Comparison of ENCODE assay signal across 1 cellular context in the genomic region with DNA sequence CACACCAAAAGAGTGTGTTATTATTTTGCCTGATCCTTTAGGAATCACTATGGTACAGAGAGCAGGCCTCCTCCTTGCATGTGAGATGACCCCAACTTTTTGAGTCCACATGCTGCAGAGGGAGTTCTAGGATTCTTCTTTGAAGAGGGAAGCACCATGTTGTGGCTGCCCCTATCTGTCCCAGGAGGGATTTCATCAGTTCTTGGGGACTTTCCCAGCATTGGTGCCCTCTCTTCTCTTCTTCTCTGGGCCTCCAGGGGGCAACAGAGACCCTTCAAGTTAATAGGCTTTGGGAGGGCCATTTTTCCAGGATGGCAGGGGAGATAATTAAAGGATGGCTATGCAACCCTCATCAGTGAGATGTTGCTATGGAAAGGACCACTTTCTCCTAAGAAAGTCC.
TF ChIP-seq lines count a peak whose summit lies in the region.

No MANE protein-coding gene starts in this region.

TF ChIP-seq in A549, 52 proteins besides CTCF, POLR2A, EP300 and RAD21 (continued from another document):
- TF ChIP-seq, protein P1, sequence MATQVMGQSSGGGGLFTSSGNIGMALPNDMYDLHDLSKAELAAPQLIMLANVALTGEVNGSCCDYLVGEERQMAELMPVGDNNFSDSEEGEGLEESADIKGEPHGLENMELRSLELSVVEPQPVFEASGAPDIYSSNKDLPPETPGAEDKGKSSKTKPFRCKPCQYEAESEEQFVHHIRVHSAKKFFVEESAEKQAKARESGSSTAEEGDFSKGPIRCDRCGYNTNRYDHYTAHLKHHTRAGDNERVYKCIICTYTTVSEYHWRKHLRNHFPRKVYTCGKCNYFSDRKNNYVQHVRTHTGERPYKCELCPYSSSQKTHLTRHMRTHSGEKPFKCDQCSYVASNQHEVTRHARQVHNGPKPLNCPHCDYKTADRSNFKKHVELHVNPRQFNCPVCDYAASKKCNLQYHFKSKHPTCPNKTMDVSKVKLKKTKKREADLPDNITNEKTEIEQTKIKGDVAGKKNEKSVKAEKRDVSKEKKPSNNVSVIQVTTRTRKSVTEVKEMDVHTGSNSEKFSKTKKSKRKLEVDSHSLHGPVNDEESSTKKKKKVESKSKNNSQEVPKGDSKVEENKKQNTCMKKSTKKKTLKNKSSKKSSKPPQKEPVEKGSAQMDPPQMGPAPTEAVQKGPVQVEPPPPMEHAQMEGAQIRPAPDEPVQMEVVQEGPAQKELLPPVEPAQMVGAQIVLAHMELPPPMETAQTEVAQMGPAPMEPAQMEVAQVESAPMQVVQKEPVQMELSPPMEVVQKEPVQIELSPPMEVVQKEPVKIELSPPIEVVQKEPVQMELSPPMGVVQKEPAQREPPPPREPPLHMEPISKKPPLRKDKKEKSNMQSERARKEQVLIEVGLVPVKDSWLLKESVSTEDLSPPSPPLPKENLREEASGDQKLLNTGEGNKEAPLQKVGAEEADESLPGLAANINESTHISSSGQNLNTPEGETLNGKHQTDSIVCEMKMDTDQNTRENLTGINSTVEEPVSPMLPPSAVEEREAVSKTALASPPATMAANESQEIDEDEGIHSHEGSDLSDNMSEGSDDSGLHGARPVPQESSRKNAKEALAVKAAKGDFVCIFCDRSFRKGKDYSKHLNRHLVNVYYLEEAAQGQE (IDR thresholded peaks at IDR 0.05): no peak
- TF ChIP-seq MYC (IDR thresholded peaks at IDR 0.05; ENCODE audit: borderline replicate concordance, low read length): no peak
- TF ChIP-seq, protein P2, sequence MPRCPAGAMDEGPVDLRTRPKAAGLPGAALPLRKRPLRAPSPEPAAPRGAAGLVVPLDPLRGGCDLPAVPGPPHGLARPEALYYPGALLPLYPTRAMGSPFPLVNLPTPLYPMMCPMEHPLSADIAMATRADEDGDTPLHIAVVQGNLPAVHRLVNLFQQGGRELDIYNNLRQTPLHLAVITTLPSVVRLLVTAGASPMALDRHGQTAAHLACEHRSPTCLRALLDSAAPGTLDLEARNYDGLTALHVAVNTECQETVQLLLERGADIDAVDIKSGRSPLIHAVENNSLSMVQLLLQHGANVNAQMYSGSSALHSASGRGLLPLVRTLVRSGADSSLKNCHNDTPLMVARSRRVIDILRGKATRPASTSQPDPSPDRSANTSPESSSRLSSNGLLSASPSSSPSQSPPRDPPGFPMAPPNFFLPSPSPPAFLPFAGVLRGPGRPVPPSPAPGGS (IDR thresholded peaks at IDR 0.05): no peak
- TF ChIP-seq, protein P3, sequence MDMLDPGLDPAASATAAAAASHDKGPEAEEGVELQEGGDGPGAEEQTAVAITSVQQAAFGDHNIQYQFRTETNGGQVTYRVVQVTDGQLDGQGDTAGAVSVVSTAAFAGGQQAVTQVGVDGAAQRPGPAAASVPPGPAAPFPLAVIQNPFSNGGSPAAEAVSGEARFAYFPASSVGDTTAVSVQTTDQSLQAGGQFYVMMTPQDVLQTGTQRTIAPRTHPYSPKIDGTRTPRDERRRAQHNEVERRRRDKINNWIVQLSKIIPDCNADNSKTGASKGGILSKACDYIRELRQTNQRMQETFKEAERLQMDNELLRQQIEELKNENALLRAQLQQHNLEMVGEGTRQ (IDR thresholded peaks at IDR 0.05): no peak
- TF ChIP-seq POLR2AphosphoS2 (conservative IDR thresholded peaks at IDR 0.05; ENCODE audit: low read length): no peak
- TF ChIP-seq RNF2 (IDR thresholded peaks at IDR 0.05; ENCODE audit: borderline replicate concordance, low read depth): no peak
- TF ChIP-seq CHD2 (IDR thresholded peaks at IDR 0.05; ENCODE audit: low read length, partially characterized antibody): no peak
- TF ChIP-seq, protein P4, sequence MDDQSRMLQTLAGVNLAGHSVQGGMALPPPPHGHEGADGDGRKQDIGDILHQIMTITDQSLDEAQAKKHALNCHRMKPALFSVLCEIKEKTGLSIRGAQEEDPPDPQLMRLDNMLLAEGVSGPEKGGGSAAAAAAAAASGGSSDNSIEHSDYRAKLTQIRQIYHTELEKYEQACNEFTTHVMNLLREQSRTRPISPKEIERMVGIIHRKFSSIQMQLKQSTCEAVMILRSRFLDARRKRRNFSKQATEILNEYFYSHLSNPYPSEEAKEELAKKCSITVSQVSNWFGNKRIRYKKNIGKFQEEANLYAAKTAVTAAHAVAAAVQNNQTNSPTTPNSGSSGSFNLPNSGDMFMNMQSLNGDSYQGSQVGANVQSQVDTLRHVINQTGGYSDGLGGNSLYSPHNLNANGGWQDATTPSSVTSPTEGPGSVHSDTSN (IDR thresholded peaks at IDR 0.05): no peak
- no peak for TF ChIP-seq RARB (CRISPR knock-in tag; IDR thresholded peaks at IDR 0.05)
- TF ChIP-seq ZFP36 (IDR thresholded peaks at IDR 0.05; ENCODE audit: borderline replicate concordance, partially characterized antibody): no peak
- no peak for TF ChIP-seq SMC3 (IDR thresholded peaks at IDR 0.05)
- TF ChIP-seq FOSL2 (IDR thresholded peaks at IDR 0.05): no peak
- TF ChIP-seq FOSL2 (CRISPR knock-in tag; IDR thresholded peaks at IDR 0.05): no peak
- no peak for TF ChIP-seq CEBPB (IDR thresholded peaks at IDR 0.05)
- TF ChIP-seq MAZ (IDR thresholded peaks at IDR 0.05; ENCODE audit: borderline replicate concordance, low read depth, low read length): no peak
- no peak for TF ChIP-seq ZSCAN20 (CRISPR knock-in tag; IDR thresholded peaks at IDR 0.05)
- no peak for TF ChIP-seq ZC3H11A (IDR thresholded peaks at IDR 0.05)
- TF ChIP-seq KDM1A (IDR thresholded peaks at IDR 0.05; ENCODE audit: low read depth): no peak
